Comparison of ENCODE assay signal across 19 cellular contexts in the genomic region with DNA sequence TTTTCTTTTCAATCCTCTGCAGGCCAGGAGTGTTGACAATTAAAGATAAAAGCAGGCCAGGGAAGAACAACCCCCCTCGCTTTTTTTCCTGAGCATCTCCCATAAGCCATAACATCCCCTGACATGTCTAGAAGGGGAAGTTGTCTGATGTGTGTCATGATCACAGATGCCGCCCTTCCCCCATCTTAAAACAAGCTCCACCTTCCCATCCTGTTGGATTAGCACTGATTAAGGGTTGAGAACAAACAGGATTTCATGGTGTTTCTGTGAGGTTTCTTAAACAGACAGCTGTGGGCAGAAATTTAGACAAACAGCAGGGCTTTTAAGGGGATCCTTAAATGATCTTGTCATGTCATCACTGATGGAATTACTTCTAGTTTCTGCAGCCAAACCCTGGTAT. TPM values are rescaled to one million over a fixed set of nuclear protein-coding genes. Genes with fewer than 3 reads are reported as not detected.
A peak's percentile ranks its signal among the peaks of the same experiment; 100 is the strongest.
DNase-seq lines count a peak whose midpoint lies in the region; ATAC-seq and TF ChIP-seq lines count a peak whose summit lies in the region.
"Had no signal": no experiment of that assay in that cellular context is flagged by ENCODE, and none has a peak within 500 bp of the region (broad histone marks: within the 10 kb centered on the region; RNA-seq: fewer than 3 reads in every experiment).

No MANE protein-coding gene starts in this region.

- no peak for ATAC-seq in lower lobe of right lung
- no peak for ATAC-seq in GM19328 (IDR thresholded peaks at IDR 0.05; ENCODE audit: unreplicated experiment)
- ATAC-seq in left lobe of liver = no peak
- ATAC-seq: activated CD8-positive, alpha-beta T cell treated with anti-CD3 and anti-CD28 coated beads for 36 hours; activated T-cell treated with anti-CD3 and anti-CD28 coated beads, Interleukin-2, amount 50 U/mL, for 4 hours had no signal

- H3K27me3 ChIP-seq in lower lobe of right lung (ENCODE audit: low read depth) = no peaks in the 10 kb centered on the region
- H3K27me3 ChIP-seq: Peyer's patch, sigmoid colon had no signal

- no peak overlapping the region for H3K4me3 ChIP-seq in lower lobe of right lung
- H3K4me3 ChIP-seq: Peyer's patch, sigmoid colon had no signal

- intact Hi-C loops in CD14-positive monocyte (cut with micrococcal nuclease) = no loop called here
- intact Hi-C loops in lower lobe of right lung (cut with DNase I) = no loop called here

- H3K9me3 Mint-ChIP-seq in CD14-positive monocyte = peaks cover 3 to 9% (median 4%) of the 10 kb centered on the region in 7 donors
- H3K9me3 Mint-ChIP-seq: activated CD8-positive, alpha-beta T cell treated with anti-CD3 and anti-CD28 coated beads for 36 hours; activated naive CD4-positive, alpha-beta T cell treated with anti-CD3 and anti-CD28 coated beads, Interleukin-2, amount 50 U/mL, for 24 hours; activated T-cell treated with anti-CD3 and anti-CD28 coated beads, Interleukin-2, amount 50 U/mL, for 4 hours had no signal

- H3K27me3 Mint-ChIP-seq in CD14-positive monocyte (ENCODE audit: low read depth in 3 of 3) = no peaks in the 10 kb centered on the region

- no peak for DNase-seq in CD14-positive monocyte (ENCODE audit: low spot score)
- DNase-seq in HT1080 (ENCODE audit: low read depth) = peak; percentile 42
- DNase-seq in SK-N-DZ (ENCODE audit: low spot score) = peak; percentile 99
- no peak for DNase-seq in lower lobe of right lung
- no peak for DNase-seq in pons (ENCODE audit: low spot score)
- no peak for DNase-seq in HPDE6-E6E7 (ENCODE audit: extremely low spot score)
- no peak for DNase-seq in left lobe of liver (ENCODE audit: low spot score)
- DNase-seq: activated CD8-positive, alpha-beta T cell treated with anti-CD3 and anti-CD28 coated beads for 36 hours; activated T-cell treated with anti-CD3 and anti-CD28 coated beads, Interleukin-2, amount 50 U/mL, for 4 hours; NCI-H526; Peyer's patch; sigmoid colon; stimulated activated CD4-positive, alpha-beta T cell treated with anti-CD3 and anti-CD28 coated beads, Interleukin-2, amount 100 ng/mL, for 48 hours; substantia nigra; SW 1271 had no signal

- TF ChIP-seq CTCF in CD14-positive monocyte (IDR thresholded peaks at IDR 0.05) (no peak), lower lobe of right lung (IDR thresholded peaks at IDR 0.05) (no peak)

- H3K36me3 Mint-ChIP-seq in CD14-positive monocyte = peaks cover 0 to 4% of the 10 kb centered on the region in 2 donors
- H3K36me3 Mint-ChIP-seq: activated naive CD4-positive, alpha-beta T cell treated with anti-CD3 and anti-CD28 coated beads, Interleukin-2, amount 50 U/mL, for 24 hours had no signal

- H3K4me1 Mint-ChIP-seq in CD14-positive monocyte = peaks cover 47% of the 10 kb centered on the region

- H3K4me1 ChIP-seq in lower lobe of right lung = peaks cover 18% of the 10 kb centered on the region
- H3K4me1 ChIP-seq: Peyer's patch, sigmoid colon had no signal

- H3K36me3 ChIP-seq in lower lobe of right lung = no peaks in the 10 kb centered on the region
- H3K36me3 ChIP-seq: Peyer's patch, sigmoid colon had no signal

- H3K27ac Mint-ChIP-seq in CD14-positive monocyte = peak overlapping the region in 5 of 7 donors; percentile 3 to 82 (median 43)
- H3K27ac Mint-ChIP-seq: activated CD8-positive, alpha-beta T cell treated with anti-CD3 and anti-CD28 coated beads for 36 hours; activated naive CD4-positive, alpha-beta T cell treated with anti-CD3 and anti-CD28 coated beads, Interleukin-2, amount 50 U/mL, for 24 hours had no signal

- H3K9me3 ChIP-seq in lower lobe of right lung = no peaks in the 10 kb centered on the region
- H3K9me3 ChIP-seq: Peyer's patch, sigmoid colon had no signal

- peak overlapping the region; percentile 14 for H3K27ac ChIP-seq in lower lobe of right lung
- H3K27ac ChIP-seq: Peyer's patch, VCaP had no signal

- no peak overlapping the region for H3K4me3 Mint-ChIP-seq in CD14-positive monocyte
- H3K4me3 Mint-ChIP-seq: activated CD8-positive, alpha-beta T cell treated with anti-CD3 and anti-CD28 coated beads for 36 hours; activated naive CD4-positive, alpha-beta T cell treated with anti-CD3 and anti-CD28 coated beads, Interleukin-2, amount 50 U/mL, for 24 hours; activated T-cell treated with anti-CD3 and anti-CD28 coated beads, Interleukin-2, amount 50 U/mL, for 4 hours had no signal

RNA-seq across cellular contexts. Expression of a gene that starts 59.4 kb away (rescaled TPM):
- not detected for polyA plus RNA-seq in CD14-positive monocyte
- not detected in 2 replicates for total RNA-seq in HT1080 (2014; rRNA removed; shearing (Covaris generic))
- not detected in 2 replicates for polyA plus RNA-seq in HT1080 (2015; cell fraction: cytosol; rRNA removed)
- not detected in 2 replicates for polyA plus RNA-seq in HT1080 (2015; cell fraction: nucleus; rRNA removed)
- polyA plus RNA-seq in SK-N-DZ (2014; cell fraction: cytosol; rRNA removed) = 0.07 and 0.20 TPM in 2 replicates
- 0.80 and 1.9 TPM in 2 replicates for polyA plus RNA-seq in SK-N-DZ (2014; cell fraction: nucleus; rRNA removed)
- total RNA-seq in lower lobe of right lung = not detected
- 0.91 TPM for total RNA-seq in left lobe of liver
- total RNA-seq: activated CD8-positive, alpha-beta T cell treated with anti-CD3 and anti-CD28 coated beads for 36 hours; activated T-cell treated with anti-CD3 and anti-CD28 coated beads, Interleukin-2, amount 50 U/mL, for 4 hours; epithelial cell of proximal tubule; Peyer's patch; sigmoid colon had no signal

Comparison
In these comparisons a context has a peak if more than half of its experiments do, and no peak if none do; other contexts are left out.
1. DNase-seq: peak in HT1080 (single experiment) and SK-N-DZ (single experiment); none in CD14-positive monocyte (single experiment), lower lobe of right lung (single experiment), pons (single experiment), HPDE6-E6E7 (single experiment) and left lobe of liver (single experiment).